ENCODE assay signal across 19 cellular contexts in genomic region chr5:81315336-81315735, GRCh38. TPM values are rescaled to one million over a fixed set of nuclear protein-coding genes. Genes with fewer than 3 reads are reported as not detected.
A peak's percentile ranks its signal among the peaks of the same experiment; 100 is the strongest.
DNase-seq lines count a peak whose midpoint lies in the region; FAIRE-seq and TF ChIP-seq lines count a peak whose summit lies in the region.
"Had no signal": no experiment of that assay in that cellular context is flagged by ENCODE, and none has a peak within 500 bp of the region (broad histone marks: within the 10 kb centered on the region; RNA-seq: fewer than 3 reads in every experiment).

No MANE protein-coding gene starts in this region.

- DNase-seq in ELR (ENCODE audit: low read depth), result peak; percentile 82
- DNase-seq in RWPE1 (ENCODE audit: low spot score), result peak; percentile 35
- DNase-seq in epithelial cell of prostate (ENCODE audit: low read depth, low spot score), result no peak
- DNase-seq in osteoblast (ENCODE audit: insufficient read length, low spot score, missing footprints), result peak; percentile 30
- DNase-seq in nephron progenitor cell, result no peak
- no peak for DNase-seq in HTR-8/SVneo (ENCODE audit: insufficient read length, low spot score)
- no peak for DNase-seq in GM13976 (ENCODE audit: low spot score)
- DNase-seq in NCI-H1436 (lab: John Stamatoyannopoulos, UW), result no peak
- DNase-seq: activated CD4-positive, alpha-beta T cell treated with anti-CD3 and anti-CD28 coated beads, Interleukin-2, amount 50 U/mL, for 48 hours; DMS79 treated with DMSO at 0.1 percent for 48 hours; Kasumi-1; right lobe of liver; stimulated activated CD4-positive, alpha-beta T cell treated with anti-CD3 and anti-CD28 coated beads, Interleukin-4, amount 100 ng/mL, for 24 hours; transverse colon had no signal

- H3K27me3 Mint-ChIP-seq in nephron progenitor cell (ENCODE audit: low read depth, poor library complexity), result no peaks in the 10 kb centered on the region

- no peaks in the 10 kb centered on the region for H3K9me3 Mint-ChIP-seq in nephron progenitor cell

- peaks cover 6% of the 10 kb centered on the region for H3K36me3 Mint-ChIP-seq in nephron progenitor cell (ENCODE audit: low read depth)

- no peak for TF ChIP-seq CTCF in RWPE1 (conservative IDR thresholded peaks at IDR 0.05; ENCODE audit: low read depth)
- no peak for TF ChIP-seq CTCF in osteoblast (IDR thresholded peaks at IDR 0.05; ENCODE audit: extremely low read depth, low read depth, low read length)
- TF ChIP-seq CTCF in nephron progenitor cell (IDR thresholded peaks at IDR 0.05), result no peak
- TF ChIP-seq CTCF in GM13976 (IDR thresholded peaks at IDR 0.05; ENCODE audit: borderline replicate concordance, control extremely low read depth, extremely low read depth, insufficient read depth, missing control alignments), result no peak

- H3K36me3 ChIP-seq in osteoblast (ENCODE audit: insufficient read depth, low read length), result peaks cover 33% of the 10 kb centered on the region

- H3K27ac ChIP-seq in RWPE1, result no peak overlapping the region
- peak overlapping the region; percentile 48 for H3K27ac ChIP-seq in epithelial cell of prostate
- peak overlapping the region; percentile 53 for H3K27ac ChIP-seq in osteoblast (ENCODE audit: low read depth, low read length)
- H3K27ac ChIP-seq: ascending aorta, gastroesophageal sphincter, neutrophil, right lobe of liver, SK-N-MC, transverse colon had no signal

- no peak overlapping the region for H3K4me3 Mint-ChIP-seq in nephron progenitor cell

- no peaks in the 10 kb centered on the region for H3K4me1 Mint-ChIP-seq in nephron progenitor cell

- POLR2A ChIA-PET in RWPE1 (lab: Yijun Ruan, JAX; ENCODE audit: low non-redundant PET), result interaction anchor here (1.7 kb wide), 1 partner anchor 14 kb away, joined by 5 read pairs; the partner anchor contains the start of gene ZCCHC9

- no peak overlapping the region for H3K4me2 ChIP-seq in osteoblast (ENCODE audit: insufficient read depth, low read length)

- H4K20me1 ChIP-seq in osteoblast (ENCODE audit: insufficient read depth, low read length), result no peaks in the 10 kb centered on the region

- no peak overlapping the region for H2AFZ ChIP-seq in osteoblast (ENCODE audit: low read length)

- in situ Hi-C loops in GM13976 (cut with MboI; ENCODE audit: low sequenced_read_pairs, unreplicated experiment), result no loop called here

- peaks cover 7% of the 10 kb centered on the region for H3K4me1 ChIP-seq in osteoblast (ENCODE audit: insufficient read depth, low read length)
- H3K4me1 ChIP-seq: ascending aorta, gastroesophageal sphincter, transverse colon had no signal

- no peak overlapping the region for H3K4me3 ChIP-seq in osteoblast (ENCODE audit: insufficient read depth, low read length)
- H3K4me3 ChIP-seq: ascending aorta, gastroesophageal sphincter, right lobe of liver, SK-N-MC, transverse colon had no signal

- CTCF ChIA-PET in RWPE1 (lab: Yijun Ruan, JAX), result interaction anchor here (0.6 to 1.5 kb wide), 2 partner anchors 16 to 75 kb away, joined by 3 to 6 read pairs; no protein-coding TSS in a partner anchor

- H3K9me3 ChIP-seq in osteoblast (ENCODE audit: low read depth, low read length), result no peaks in the 10 kb centered on the region
- H3K9me3 ChIP-seq: ascending aorta, gastroesophageal sphincter, neutrophil, right lobe of liver, transverse colon had no signal

- H3K27ac Mint-ChIP-seq in nephron progenitor cell, result no peak overlapping the region

- H3K27me3 ChIP-seq in osteoblast (ENCODE audit: insufficient read depth, low read length), result no peaks in the 10 kb centered on the region
- H3K27me3 ChIP-seq: ascending aorta, gastroesophageal sphincter, neutrophil, right lobe of liver, transverse colon had no signal

- FAIRE-seq in HTR-8/SVneo (lab: Jason Lieb, UNC), result no peak
- FAIRE-seq: TTC549 had no signal

- H3K79me2 ChIP-seq in osteoblast (ENCODE audit: insufficient read depth, low read length), result no peaks in the 10 kb centered on the region

RNA-seq across cellular contexts. Expression of gene ZCCHC9, which starts 13.9 kb away (rescaled TPM):
- total RNA-seq in osteoblast, result 22.1 and 23.3 TPM in 2 replicates

Comparison
In these comparisons a context has a peak if more than half of its experiments do, and no peak if none do; other contexts are left out.
1. DNase-seq: peak in ELR (single experiment), RWPE1 (single experiment) and osteoblast (single experiment); none in epithelial cell of prostate (single experiment), nephron progenitor cell (single experiment), HTR-8/SVneo (single experiment), GM13976 (single experiment) and NCI-H1436 (single experiment).